Comparison of ENCODE assay signal across 10 cellular contexts in the genomic region with DNA sequence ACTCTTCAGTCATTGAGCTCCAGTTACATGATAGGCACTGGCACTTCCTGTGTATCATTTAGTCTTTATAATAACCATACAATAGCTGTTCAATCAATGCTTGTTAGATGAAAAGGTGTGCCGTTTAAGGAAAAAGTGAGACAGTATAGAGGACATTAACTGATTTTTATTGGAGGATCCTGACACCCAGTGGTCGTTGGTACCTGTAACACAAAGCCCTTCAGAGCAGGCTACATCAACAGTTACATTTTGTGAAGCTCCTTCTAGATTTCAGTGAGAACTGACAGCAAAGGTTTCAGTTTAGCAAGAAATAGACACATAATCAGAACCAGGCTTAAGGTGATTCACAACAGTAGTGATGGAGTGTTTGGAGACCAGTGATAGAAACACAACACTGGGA. TPM values are rescaled to one million over a fixed set of nuclear protein-coding genes. Genes with fewer than 3 reads are reported as not detected.
DNase-seq lines count a peak whose midpoint lies in the region; ATAC-seq and TF ChIP-seq lines count a peak whose summit lies in the region.
"Had no signal": no experiment of that assay in that cellular context is flagged by ENCODE, and none has a peak within 500 bp of the region (broad histone marks: within the 10 kb centered on the region; RNA-seq: fewer than 3 reads in every experiment).

No MANE protein-coding gene starts in this region.

- H4K20me1 ChIP-seq in OCI-LY1 (ENCODE audit: insufficient read depth, low read length) = no peaks in the 10 kb centered on the region

- no peak overlapping the region for H3K4me3 Mint-ChIP-seq in T-helper 17 cell

- peaks cover 2% of the 10 kb centered on the region for H3K36me3 Mint-ChIP-seq in T-helper 17 cell (ENCODE audit: low read depth)

- H3K27me3 ChIP-seq in OCI-LY1 (ENCODE audit: insufficient read depth, low read length) = 0 out of 2 replicates have a peak, but pooled peaks cover 6% of the 10 kb centered on the region
- H3K27me3 ChIP-seq: ascending aorta had no signal

- H3K4me2 ChIP-seq in OCI-LY1 (ENCODE audit: low read length) = no peak overlapping the region

- no peaks in the 10 kb centered on the region for H3K4me1 Mint-ChIP-seq in T-helper 17 cell

- no peak overlapping the region for H3K9ac ChIP-seq in OCI-LY1 (ENCODE audit: low read length)

- H2AFZ ChIP-seq in OCI-LY1 (ENCODE audit: low read length) = no peak overlapping the region

- H3K9me2 ChIP-seq in OCI-LY1 (ENCODE audit: low read depth, low read length) = no peaks in the 10 kb centered on the region

- ATAC-seq in GM18907 (IDR thresholded peaks at IDR 0.05; ENCODE audit: unreplicated experiment) = peak; percentile 59
- no peak for ATAC-seq in HG02884 (IDR thresholded peaks at IDR 0.05; ENCODE audit: unreplicated experiment)
- no peak for ATAC-seq in T-helper 17 cell

- peak; percentile 17 for DNase-seq in AG10803 (ENCODE audit: low read depth)
- peak; percentile 10 to 36 for DNase-seq in erythroblast (lab: John Stamatoyannopoulos, UW)
- no peak for DNase-seq in T-helper 17 cell
- DNase-seq in activated naive CD4-positive, alpha-beta T cell (lab: John Stamatoyannopoulos, UW) = no peak
- DNase-seq in NCI-H2107 treated with DMSO at 0.1 percent for 48 hours (lab: John Stamatoyannopoulos, UW; ENCODE audit: unreplicated experiment) = no peak

- H3K79me2 ChIP-seq in OCI-LY1 (ENCODE audit: insufficient read depth, low read length) = no peaks in the 10 kb centered on the region

- H3K27me3 Mint-ChIP-seq in T-helper 17 cell = no peaks in the 10 kb centered on the region

- H3K27ac Mint-ChIP-seq in T-helper 17 cell = no peak overlapping the region

- H3F3A ChIP-seq in OCI-LY1 (ENCODE audit: insufficient read depth, low read length) = no peaks in the 10 kb centered on the region

- H3K36me3 ChIP-seq in OCI-LY1 (ENCODE audit: insufficient read depth, low read length) = no peaks in the 10 kb centered on the region

- no peak overlapping the region for H3K4me3 ChIP-seq in AG10803 (ENCODE audit: low read length)
- H3K4me3 ChIP-seq in OCI-LY1 (ENCODE audit: low read depth, low read length, poor library complexity, severe bottlenecking) = no peak overlapping the region
- H3K4me3 ChIP-seq: ascending aorta, lung had no signal

- TF ChIP-seq CTCF in AG10803 (conservative IDR thresholded peaks at IDR 0.05; ENCODE audit: low read length) (peak; percentile 36), OCI-LY1 (IDR thresholded peaks at IDR 0.05; ENCODE audit: low read length) (peak; percentile 31; the same call in 1 of the 2 replicates)

- no peak overlapping the region for H3K27ac ChIP-seq in OCI-LY1 (ENCODE audit: low read depth, low read length, poor library complexity, severe bottlenecking)
- H3K27ac ChIP-seq: ascending aorta had no signal

- H3K9me3 ChIP-seq in OCI-LY1 (ENCODE audit: low read length) (no peaks in the 10 kb centered on the region), T-helper 17 cell (ENCODE audit: control insufficient read depth, low read length, poor library complexity, severe bottlenecking) (no peaks in the 10 kb centered on the region)
- H3K9me3 ChIP-seq: ascending aorta had no signal

- H3K4me1 ChIP-seq in OCI-LY1 (ENCODE audit: insufficient read depth, low read length, severe bottlenecking) = no peaks in the 10 kb centered on the region
- H3K4me1 ChIP-seq: ascending aorta had no signal

- TF ChIP-seq POLR2A in erythroblast (IDR thresholded peaks at IDR 0.05; ENCODE audit: low read length) = no peak

RNA-seq across cellular contexts. Expression of a gene that starts 44.2 kb away (rescaled TPM):
- total RNA-seq in T-helper 17 cell = 1 to 10 TPM in 1 of 2 donors, under 1 TPM in 1; 0.63 to 1.6 TPM

Comparison
In these comparisons a context has a peak if more than half of its experiments do, and no peak if none do; other contexts are left out.
1. DNase-seq: peak in AG10803 (single experiment) and erythroblast (2 of 2); none in T-helper 17 cell (0 of 3), activated naive CD4-positive, alpha-beta T cell (0 of 4) and NCI-H2107 treated with DMSO at 0.1 percent for 48 hours (single experiment).